In genomic region chr5:39323542-39323941, GRCh38 we compare ENCODE assay signal across 27 cellular contexts. TPM values are rescaled to one million over a fixed set of nuclear protein-coding genes. Genes with fewer than 3 reads are reported as not detected.
A peak's percentile ranks its signal among the peaks of the same experiment; 100 is the strongest.
DNase-seq lines count a peak whose midpoint lies in the region; ATAC-seq, FAIRE-seq and TF ChIP-seq lines count a peak whose summit lies in the region.
"Had no signal": no experiment of that assay in that cellular context is flagged by ENCODE, and none has a peak within 500 bp of the region (broad histone marks: within the 10 kb centered on the region; RNA-seq: fewer than 3 reads in every experiment).

No MANE protein-coding gene starts in this region.

- peak; percentile 28 for FAIRE-seq in A549 (lab: Jason Lieb, UNC)
- peak; percentile 39 for FAIRE-seq in endometrium (lab: Jason Lieb, UNC)
- FAIRE-seq: GM12891, GM18507, H54 had no signal

- TF ChIP-seq RAD21 in A549 (conservative IDR thresholded peaks at IDR 0.05 in 1 of 2, IDR thresholded peaks at IDR 0.05 in 1 of 2), result no peak

- TF ChIP-seq EP300 in A549 (IDR thresholded peaks at IDR 0.05), result no peak

- no peak for DNase-seq in A549 (ENCODE audit: low read depth in 1 of 2, low spot score in 1 of 2)
- DNase-seq in RPMI7951 (ENCODE audit: low read depth), result peak; percentile 1
- DNase-seq in AG08395 (ENCODE audit: low spot score), result no peak
- no peak for DNase-seq in HK-2 (ENCODE audit: unreplicated experiment)
- DNase-seq in LoVo (ENCODE audit: low spot score), result no peak
- DNase-seq: 8988T; AML-193; BE2C; Calu3; CD4-positive, alpha-beta T cell; CD8-positive, alpha-beta memory T cell; COR-L47; DMS53; DMS79 treated with DMSO at 0.1 percent for 48 hours; GF-D8; HFFc6 had no signal

- no peak for TF ChIP-seq CTCF in A549 (IDR thresholded peaks at IDR 0.05)

- POLR2A ChIA-PET in A549 (lab: Yijun Ruan, JAX), result no interaction called here

- H3K9me3 ChIP-seq in A549, result no peaks in the 10 kb centered on the region
- H3K9me3 ChIP-seq: BE2C, HAP-1 had no signal

- H3K4me1 ChIP-seq in A549, result no peaks in the 10 kb centered on the region
- H3K4me1 ChIP-seq: BE2C; BLaER1 treated with 17β-estradiol and CSF1 and Interleukin-3, amounts not matched to agents 10 nM and 100 nM; HAP-1 had no signal

- 34% methylated on average over 3 of the region's 3 CpGs for WGBS in A549 (ENCODE audit: missing lambda C conversion rate)

- ATAC-seq in A549, result no peak
- ATAC-seq: GM23338 had no signal

- TF ChIP-seq POLR2A in A549 (IDR thresholded peaks at IDR 0.05; ENCODE audit: low read length), result no peak

- H3K27ac ChIP-seq in A549, result no peak overlapping the region
- H3K27ac ChIP-seq: BLaER1 treated with 17β-estradiol and CSF1 and Interleukin-3, amounts not matched to agents 10 nM and 100 nM had no signal

- no peak overlapping the region for H3K4me3 ChIP-seq in A549
- H3K4me3 ChIP-seq: BLaER1 treated with 17β-estradiol and CSF1 and Interleukin-3, amounts not matched to agents 10 nM and 100 nM; GM23338; HAP-1 had no signal

- CTCF ChIA-PET in A549 (lab: Yijun Ruan, JAX), result interaction anchor here (1.3 kb wide), 1 partner anchor 52 kb away, joined by 3 read pairs; no protein-coding TSS in a partner anchor

- no peak overlapping the region for H3K4me2 ChIP-seq in A549
- H3K4me2 ChIP-seq: BLaER1 treated with 17β-estradiol and CSF1 and Interleukin-3, amounts not matched to agents 10 nM and 100 nM; GM23338 had no signal

TF ChIP-seq in A549, 52 proteins besides CTCF, POLR2A, EP300 and RAD21:
- no peak for TF ChIP-seq NR3C1 (IDR thresholded peaks at IDR 0.05)
- TF ChIP-seq MYC (IDR thresholded peaks at IDR 0.05; ENCODE audit: borderline replicate concordance, low read length), result no peak
- no peak for TF ChIP-seq CBX8 (IDR thresholded peaks at IDR 0.05)
- TF ChIP-seq MAFK (IDR thresholded peaks at IDR 0.05; ENCODE audit: partially characterized antibody), result no peak
- no peak for TF ChIP-seq GATA3 (IDR thresholded peaks at IDR 0.05; ENCODE audit: borderline replicate concordance)
- no peak for TF ChIP-seq ESRRA (IDR thresholded peaks at IDR 0.05; ENCODE audit: borderline replicate concordance, low read length)
- TF ChIP-seq, protein P1, sequence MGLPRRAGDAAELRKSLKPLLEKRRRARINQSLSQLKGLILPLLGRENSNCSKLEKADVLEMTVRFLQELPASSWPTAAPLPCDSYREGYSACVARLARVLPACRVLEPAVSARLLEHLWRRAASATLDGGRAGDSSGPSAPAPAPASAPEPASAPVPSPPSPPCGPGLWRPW (IDR thresholded peaks at IDR 0.05), result no peak
- TF ChIP-seq, protein P2, sequence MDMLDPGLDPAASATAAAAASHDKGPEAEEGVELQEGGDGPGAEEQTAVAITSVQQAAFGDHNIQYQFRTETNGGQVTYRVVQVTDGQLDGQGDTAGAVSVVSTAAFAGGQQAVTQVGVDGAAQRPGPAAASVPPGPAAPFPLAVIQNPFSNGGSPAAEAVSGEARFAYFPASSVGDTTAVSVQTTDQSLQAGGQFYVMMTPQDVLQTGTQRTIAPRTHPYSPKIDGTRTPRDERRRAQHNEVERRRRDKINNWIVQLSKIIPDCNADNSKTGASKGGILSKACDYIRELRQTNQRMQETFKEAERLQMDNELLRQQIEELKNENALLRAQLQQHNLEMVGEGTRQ (IDR thresholded peaks at IDR 0.05), result no peak
- TF ChIP-seq ZNF302 (CRISPR knock-in tag; IDR thresholded peaks at IDR 0.05), result no peak
- no peak for TF ChIP-seq KDM1A (IDR thresholded peaks at IDR 0.05; ENCODE audit: low read depth)
- TF ChIP-seq CBX2 (IDR thresholded peaks at IDR 0.05; ENCODE audit: borderline replicate concordance, low read depth), result no peak
- no peak for TF ChIP-seq E2F6 (IDR thresholded peaks at IDR 0.05; ENCODE audit: borderline replicate concordance, low read depth)
- TF ChIP-seq FOSL2 (IDR thresholded peaks at IDR 0.05), result no peak
- no peak for TF ChIP-seq FOSL2 (CRISPR knock-in tag; IDR thresholded peaks at IDR 0.05)
- TF ChIP-seq ZFP36 (IDR thresholded peaks at IDR 0.05; ENCODE audit: borderline replicate concordance, partially characterized antibody), result no peak
- no peak for TF ChIP-seq FOXS1 (CRISPR knock-in tag; IDR thresholded peaks at IDR 0.05)
- no peak for TF ChIP-seq MAZ (IDR thresholded peaks at IDR 0.05; ENCODE audit: borderline replicate concordance, low read depth, low read length)
- TF ChIP-seq RARB (CRISPR knock-in tag; IDR thresholded peaks at IDR 0.05), result no peak

RNA-seq across cellular contexts. Expression of gene C9, which starts 40.8 kb away (rescaled TPM):
- polyA plus RNA-seq in A549 (2011; rRNA removed), result 0.03 TPM in 1 of 2 replicates, not detected in the other
- not detected in 2 replicates for polyA plus RNA-seq in A549 (2012; cell fraction: cytosol; rRNA removed)
- polyA plus RNA-seq in A549 (2012; cell fraction: nucleus; rRNA removed), result not detected in 2 replicates
- polyA plus RNA-seq in A549 (2017; fragmentation: RNase III; extraction: RNeasy Plus Mini Kit Qiagen cat#74134 plus additional on column Dnase treatment), result not detected in 3 replicates
- not detected in 2 replicates for polyA minus RNA-seq in A549 (2011; rRNA and poly(A)+ RNA removed)
- not detected in 2 replicates for total RNA-seq in RPMI7951 (2014; rRNA removed; shearing (Covaris generic))
- total RNA-seq: Calu3; CD4-positive, alpha-beta T cell; CD8-positive, alpha-beta memory T cell; Daoy; G401; GM23338 had no signal
- polyA plus RNA-seq: AG04450; CD14-positive monocyte; CD8-positive, alpha-beta memory T cell; GM23338 had no signal
